Comparison of ENCODE assay signal across 14 cellular contexts in genomic region chr21:25215698-25216384, GRCh38.
DNase-seq lines count a peak whose midpoint lies in the region; ATAC-seq and TF ChIP-seq lines count a peak whose summit lies in the region.
"Had no signal": no experiment of that assay in that cellular context is flagged by ENCODE, and none has a peak within 500 bp of the region (broad histone marks: within the 10 kb centered on the region; RNA-seq: fewer than 3 reads in every experiment).

No MANE protein-coding gene starts in this region.

- DNase-seq in stimulated activated CD4-positive, alpha-beta T cell treated with anti-CD3 and anti-CD28 coated beads, Interleukin-4, amount 100 ng/mL, for 24 hours = no peak
- DNase-seq in cortex of kidney (lab: John Stamatoyannopoulos, UW) (no peak), activated gamma-delta T cell (lab: John Stamatoyannopoulos, UW) (no peak)
- no peak for DNase-seq in activated naive CD8-positive, alpha-beta T cell treated with anti-CD3 and anti-CD28 coated beads for 36 hours
- DNase-seq: CD4-positive, CD25-positive, alpha-beta regulatory T cell; islet precursor cell; NCI-H2029; nephron progenitor cell; PC-9 had no signal

- H3K4me3 ChIP-seq in SU-DHL-6 (ENCODE audit: insufficient read depth, low read length, poor library complexity, severe bottlenecking) = peak overlapping the region; percentile 2
- H3K4me3 ChIP-seq: PC-9 had no signal

- no peaks in the 10 kb centered on the region for H3K27me3 Mint-ChIP-seq in activated naive CD8-positive, alpha-beta T cell treated with anti-CD3 and anti-CD28 coated beads for 36 hours
- H3K27me3 Mint-ChIP-seq: CD4-positive, CD25-positive, alpha-beta regulatory T cell had no signal

- H3K9me3 Mint-ChIP-seq in activated naive CD8-positive, alpha-beta T cell treated with anti-CD3 and anti-CD28 coated beads for 36 hours = peaks cover 7% of the 10 kb centered on the region

- H3F3A ChIP-seq in SU-DHL-6 (ENCODE audit: insufficient read depth) = no peaks in the 10 kb centered on the region

- H3K27me3 ChIP-seq in SU-DHL-6 (ENCODE audit: low read length) = no peaks in the 10 kb centered on the region

- no peak for TF ChIP-seq CTCF in SU-DHL-6 (IDR thresholded peaks at IDR 0.05; ENCODE audit: insufficient read depth, low read length, poor library complexity, severe bottlenecking)

- H3K27ac ChIP-seq in SU-DHL-6 (ENCODE audit: low read depth, low read length) = peak overlapping the region; percentile 62
- H3K27ac ChIP-seq: PC-9 had no signal

- H3K4me1 Mint-ChIP-seq in activated naive CD8-positive, alpha-beta T cell treated with anti-CD3 and anti-CD28 coated beads for 36 hours = no peaks in the 10 kb centered on the region
- H3K4me1 Mint-ChIP-seq: CD4-positive, CD25-positive, alpha-beta regulatory T cell; nephron progenitor cell; stimulated activated effector memory CD8-positive, alpha-beta T cell treated with anti-CD3 and anti-CD28 coated beads, Interleukin-12 subunit alpha, Interleukin-12 subunit beta, amount 100 ng/mL, for 72 hours had no signal

- no peaks in the 10 kb centered on the region; the same call in 1 of the 2 replicates for H3K9me3 ChIP-seq in SU-DHL-6 (ENCODE audit: insufficient read depth, low read length)

- H3K4me2 ChIP-seq in SU-DHL-6 (ENCODE audit: low read depth, low read length, poor library complexity, severe bottlenecking) = peak overlapping the region; percentile 47
- H3K4me2 ChIP-seq: PC-9 had no signal

- H3K27ac Mint-ChIP-seq in activated naive CD8-positive, alpha-beta T cell treated with anti-CD3 and anti-CD28 coated beads for 36 hours = no peak overlapping the region
- H3K27ac Mint-ChIP-seq: CD4-positive, CD25-positive, alpha-beta regulatory T cell; nephron progenitor cell; stimulated activated effector memory CD8-positive, alpha-beta T cell treated with anti-CD3 and anti-CD28 coated beads, Interleukin-12 subunit alpha, Interleukin-12 subunit beta, amount 100 ng/mL, for 72 hours had no signal

- H4K20me1 ChIP-seq in SU-DHL-6 (ENCODE audit: low read depth, low read length) = no peaks in the 10 kb centered on the region

- peak overlapping the region; percentile 79 for H2AFZ ChIP-seq in SU-DHL-6 (ENCODE audit: low read depth, low read length, severe bottlenecking)
- H2AFZ ChIP-seq: PC-9 had no signal

- no peaks in the 10 kb centered on the region for H3K79me2 ChIP-seq in SU-DHL-6 (ENCODE audit: insufficient read depth, low read length)

- H3K9ac ChIP-seq in SU-DHL-6 (ENCODE audit: low read length) = no peak overlapping the region

- no peaks in the 10 kb centered on the region for H3K9me2 ChIP-seq in SU-DHL-6 (replicated peaks; ENCODE audit: insufficient read depth, low read length)

- no peaks in the 10 kb centered on the region for H3K36me3 Mint-ChIP-seq in activated naive CD8-positive, alpha-beta T cell treated with anti-CD3 and anti-CD28 coated beads for 36 hours
- H3K36me3 Mint-ChIP-seq: CD4-positive, CD25-positive, alpha-beta regulatory T cell; stimulated activated effector memory CD8-positive, alpha-beta T cell treated with anti-CD3 and anti-CD28 coated beads, Interleukin-12 subunit alpha, Interleukin-12 subunit beta, amount 100 ng/mL, for 72 hours had no signal

- no peak overlapping the region for H3K4me3 Mint-ChIP-seq in activated naive CD8-positive, alpha-beta T cell treated with anti-CD3 and anti-CD28 coated beads for 36 hours
- H3K4me3 Mint-ChIP-seq: CD4-positive, CD25-positive, alpha-beta regulatory T cell; nephron progenitor cell; stimulated activated effector memory CD8-positive, alpha-beta T cell treated with anti-CD3 and anti-CD28 coated beads, Interleukin-12 subunit alpha, Interleukin-12 subunit beta, amount 100 ng/mL, for 72 hours had no signal

- ATAC-seq in GM18867 (IDR thresholded peaks at IDR 0.05; ENCODE audit: unreplicated experiment) (peak; percentile 99), GM21526 (IDR thresholded peaks at IDR 0.05; ENCODE audit: low FRiP score, unreplicated experiment) (peak; percentile 96), HG03064 (IDR thresholded peaks at IDR 0.05; ENCODE audit: low read depth, unreplicated experiment) (peak; percentile 90)
- ATAC-seq: stimulated activated effector memory CD8-positive, alpha-beta T cell treated with anti-CD3 and anti-CD28 coated beads, Interleukin-12 subunit alpha, Interleukin-12 subunit beta, amount 100 ng/mL, for 72 hours had no signal

- no peaks in the 10 kb centered on the region; the same call in 1 of the 2 replicates for H3K36me3 ChIP-seq in SU-DHL-6 (ENCODE audit: low read length)
